Comparison of ENCODE assay signal across 9 cellular contexts in the genomic region with DNA sequence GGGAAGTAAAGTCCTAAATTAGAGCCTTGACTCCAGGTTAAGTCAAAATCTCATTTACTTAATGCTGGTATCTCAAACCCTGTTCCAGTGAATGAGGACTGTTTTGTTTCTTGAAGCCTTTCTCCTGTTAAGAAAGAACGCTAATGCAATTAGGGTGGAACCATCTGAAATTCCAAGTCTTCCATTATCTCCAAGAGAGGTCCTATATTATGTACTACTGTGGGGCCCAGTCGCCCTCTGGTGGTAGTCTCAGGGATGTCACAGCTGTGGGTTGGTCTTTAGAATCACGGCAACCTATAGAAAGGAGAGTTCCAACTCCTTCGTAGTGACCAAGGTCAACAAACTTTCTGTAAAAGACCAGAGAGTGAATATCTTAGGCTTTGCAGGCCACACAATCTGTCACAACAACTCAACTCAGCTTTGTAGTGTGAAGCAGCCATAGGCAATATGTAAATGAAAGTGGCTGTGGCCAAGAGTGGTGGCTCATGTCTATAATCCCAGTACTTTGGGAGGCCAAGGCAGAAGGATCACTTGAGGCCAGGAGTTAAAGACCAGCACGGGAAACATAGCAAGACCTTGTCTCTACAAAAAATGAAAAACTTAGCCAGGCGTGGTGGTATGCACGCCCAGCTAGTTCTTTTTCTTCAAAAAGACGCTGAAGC. TPM values are rescaled to one million over a fixed set of nuclear protein-coding genes. Genes with fewer than 3 reads are reported as not detected.
DNase-seq lines count a peak whose midpoint lies in the region; ATAC-seq and TF ChIP-seq lines count a peak whose summit lies in the region.
"Had no signal": no experiment of that assay in that cellular context is flagged by ENCODE, and none has a peak within 500 bp of the region (broad histone marks: within the 10 kb centered on the region; RNA-seq: fewer than 3 reads in every experiment).

No MANE protein-coding gene starts in this region.

- peaks cover 4% of the 10 kb centered on the region for H3K4me1 ChIP-seq in CD4-positive, alpha-beta memory T cell (ENCODE audit: insufficient read depth, low read length)
- peaks cover 0 to 12% (median 0%) of the 10 kb centered on the region in 4 donors for H3K4me1 ChIP-seq in tibial nerve

- H3K4me1 Mint-ChIP-seq in CD4-positive, alpha-beta memory T cell, result peaks cover 4 to 9% (median 7%) of the 10 kb centered on the region in 4 donors
- peaks cover 7% of the 10 kb centered on the region for H3K4me1 Mint-ChIP-seq in activated T-helper 1 cell treated with anti-CD3 and anti-CD28 coated beads, Interleukin-12 subunit alpha, Interleukin-12 subunit beta, Interleukin-2, Interleukin-4 antibody, amounts not matched to agents 30 ng/mL and 10 ng/mL and 1 ng/mL, durations not matched to agents 14 hours and 24 hours and 36 hours (ENCODE audit: low read depth)

- peaks cover 47% of the 10 kb centered on the region for H3K36me3 ChIP-seq in CD4-positive, alpha-beta memory T cell (ENCODE audit: insufficient read depth, low read length)
- peaks cover 0 to 87% (median 5%) of the 10 kb centered on the region in 3 donors for H3K36me3 ChIP-seq in tibial nerve

- H3K36me3 Mint-ChIP-seq in CD4-positive, alpha-beta memory T cell, result peaks cover 27 to 71% of the 10 kb centered on the region in 2 donors
- peaks cover 36% of the 10 kb centered on the region for H3K36me3 Mint-ChIP-seq in activated T-helper 1 cell treated with anti-CD3 and anti-CD28 coated beads, Interleukin-12 subunit alpha, Interleukin-12 subunit beta, Interleukin-2, Interleukin-4 antibody, amounts not matched to agents 30 ng/mL and 10 ng/mL and 1 ng/mL, durations not matched to agents 14 hours and 24 hours and 36 hours (ENCODE audit: low read depth)

- WGBS in tibial nerve, 2 donors, result 44 to 48% methylated on average over 8 of the region's 8 CpGs

- no peaks in the 10 kb centered on the region for H3K9me3 Mint-ChIP-seq in CD4-positive, alpha-beta memory T cell
- H3K9me3 Mint-ChIP-seq in activated T-helper 1 cell treated with anti-CD3 and anti-CD28 coated beads, Interleukin-12 subunit alpha, Interleukin-12 subunit beta, Interleukin-2, Interleukin-4 antibody, amounts not matched to agents 30 ng/mL and 10 ng/mL and 1 ng/mL, durations not matched to agents 14 hours and 24 hours and 36 hours, result no peaks in the 10 kb centered on the region
- H3K9me3 Mint-ChIP-seq: IgD-negative memory B cell had no signal

- intact Hi-C loops in CD4-positive, alpha-beta memory T cell (cut with micrococcal nuclease), result loop anchor here (1.0 to 10.0 kb wide), 5 partner anchors 115 to 1522 kb away; partner anchors contain the start of genes FAM171A1 and PRPF18
- intact Hi-C loops in activated T-helper 1 cell treated with anti-CD3 and anti-CD28 coated beads, Interleukin-12 subunit alpha, Interleukin-12 subunit beta, Interleukin-2, Interleukin-4 antibody, amounts not matched to agents 30 ng/mL and 10 ng/mL and 1 ng/mL, durations not matched to agents 14 hours and 24 hours and 36 hours (cut with micrococcal nuclease), result loop anchor here (1.0 to 5.0 kb wide), 7 partner anchors 9 to 916 kb away; partner anchors contain the start of genes DCLRE1C, FAM171A1, NMT2 and RPP38

- peak; percentile 59 for ATAC-seq in GM19324 (IDR thresholded peaks at IDR 0.05; ENCODE audit: low FRiP score, unreplicated experiment)

- DNase-seq in CD4-positive, alpha-beta memory T cell, result peak; percentile 55 to 68 (median 62)
- peak; percentile 17 for DNase-seq in HPDE6-E6E7 (ENCODE audit: extremely low spot score)
- DNase-seq in RKO (ENCODE audit: low spot score), result peak; percentile 82
- DNase-seq in activated T-helper 1 cell treated with anti-CD3 and anti-CD28 coated beads, Interleukin-12 subunit alpha, Interleukin-12 subunit beta, Interleukin-2, Interleukin-4 antibody, amounts not matched to agents 30 ng/mL and 10 ng/mL and 1 ng/mL, durations not matched to agents 14 hours and 24 hours and 36 hours (ENCODE audit: low spot score), result peak; percentile 47
- DNase-seq in fibroblast of pulmonary artery (ENCODE audit: low read depth), result peak; percentile 82
- peak; percentile 3 for DNase-seq in occipital lobe (lab: John Stamatoyannopoulos, UW)
- DNase-seq in tibial nerve (ENCODE audit: low spot score in 2 of 2), result peak; percentile 62 to 88

- no peaks in the 10 kb centered on the region for H3K27me3 ChIP-seq in CD4-positive, alpha-beta memory T cell (ENCODE audit: insufficient read depth, low read length)
- H3K27me3 ChIP-seq in tibial nerve, result no peaks in the 10 kb centered on the region

- no peak for TF ChIP-seq EP300 in tibial nerve (IDR thresholded peaks at IDR 0.05)

- peak overlapping the region; percentile 72 to 85 (median 76) for H3K27ac Mint-ChIP-seq in CD4-positive, alpha-beta memory T cell
- no peak overlapping the region for H3K27ac Mint-ChIP-seq in activated T-helper 1 cell treated with anti-CD3 and anti-CD28 coated beads, Interleukin-12 subunit alpha, Interleukin-12 subunit beta, Interleukin-2, Interleukin-4 antibody, amounts not matched to agents 30 ng/mL and 10 ng/mL and 1 ng/mL, durations not matched to agents 14 hours and 24 hours and 36 hours

- CTCF ChIA-PET in CD4-positive, alpha-beta memory T cell (lab: Charles Lee; ENCODE audit: partially characterized antibody), result interaction anchor here (0.6 to 4.2 kb wide), 15 partner anchors 8 to 601 kb away, joined by 3 to 34 read pairs (median 4); partner anchors contain the start of genes CDNF, DCLRE1C and RPP38

- no peak for TF ChIP-seq POLR2A in tibial nerve (IDR thresholded peaks at IDR 0.05)

- POLR2A ChIA-PET in CD4-positive, alpha-beta memory T cell (lab: Charles Lee; ENCODE audit: partially characterized antibody), result interaction anchor here (1.5 kb wide), 1 partner anchor 9 kb away, joined by 5 read pairs; the partner anchor contains the start of gene RPP38

- H3K4me3 ChIP-seq in CD4-positive, alpha-beta memory T cell (ENCODE audit: low read length in 2 of 2), result no peak overlapping the region
- H3K4me3 ChIP-seq in fibroblast of pulmonary artery (replicated peaks; ENCODE audit: low read depth, low read length), result no peak overlapping the region
- H3K4me3 ChIP-seq in tibial nerve, result no peak overlapping the region

- H3K9me3 ChIP-seq in CD4-positive, alpha-beta memory T cell (ENCODE audit: control insufficient read depth in 1 of 2, low read length in 2 of 2), result no peaks in the 10 kb centered on the region
- H3K9me3 ChIP-seq in tibial nerve, result no peaks in the 10 kb centered on the region

- no peak overlapping the region for H3K27ac ChIP-seq in CD4-positive, alpha-beta memory T cell (ENCODE audit: low read depth, low read length)
- H3K27ac ChIP-seq in tibial nerve, result peak overlapping the region in 1 of 4 donors; percentile 46

- TF ChIP-seq CTCF in fibroblast of pulmonary artery (IDR thresholded peaks at IDR 0.05; ENCODE audit: low read length, missing control alignments) (peak; percentile 95), tibial nerve (IDR thresholded peaks at IDR 0.05) (peak; percentile 82 to 89 (median 83))

- peak overlapping the region in 3 of 8 donors; percentile 11 to 48 (median 45) for H3K4me3 Mint-ChIP-seq in CD4-positive, alpha-beta memory T cell
- H3K4me3 Mint-ChIP-seq in activated T-helper 1 cell treated with anti-CD3 and anti-CD28 coated beads, Interleukin-12 subunit alpha, Interleukin-12 subunit beta, Interleukin-2, Interleukin-4 antibody, amounts not matched to agents 30 ng/mL and 10 ng/mL and 1 ng/mL, durations not matched to agents 14 hours and 24 hours and 36 hours, result no peak overlapping the region

- H3K27me3 Mint-ChIP-seq in CD4-positive, alpha-beta memory T cell, result no peaks in the 10 kb centered on the region
- H3K27me3 Mint-ChIP-seq in activated T-helper 1 cell treated with anti-CD3 and anti-CD28 coated beads, Interleukin-12 subunit alpha, Interleukin-12 subunit beta, Interleukin-2, Interleukin-4 antibody, amounts not matched to agents 30 ng/mL and 10 ng/mL and 1 ng/mL, durations not matched to agents 14 hours and 24 hours and 36 hours (ENCODE audit: insufficient read depth), result no peaks in the 10 kb centered on the region
- H3K27me3 Mint-ChIP-seq: IgD-negative memory B cell had no signal

RNA-seq across cellular contexts. Expression of gene RPP38, which starts 9.3 kb away (rescaled TPM):
- total RNA-seq in CD4-positive, alpha-beta memory T cell, result 10 to 100 TPM; 19.8 to 21.8 TPM
- polyA plus RNA-seq in CD4-positive, alpha-beta memory T cell, result 10 to 100 TPM; 33.1 to 34.6 TPM
- 19.6 and 24.8 TPM in 2 replicates for total RNA-seq in activated T-helper 1 cell treated with anti-CD3 and anti-CD28 coated beads, Interleukin-12 subunit alpha, Interleukin-12 subunit beta, Interleukin-2, Interleukin-4 antibody, amounts not matched to agents 30 ng/mL and 10 ng/mL and 1 ng/mL, durations not matched to agents 14 hours and 24 hours and 36 hours
- total RNA-seq in occipital lobe (7.0 TPM), tibial nerve (10 to 100 TPM; 10.5 to 19.2 (median 16.5) TPM)

RNA-seq across cellular contexts. Expression of gene ACBD7, which starts 17.9 kb away (rescaled TPM):
- total RNA-seq in CD4-positive, alpha-beta memory T cell, result not detected
- polyA plus RNA-seq in CD4-positive, alpha-beta memory T cell, result not detected
- 2.3 and 2.7 TPM in 2 replicates for total RNA-seq in activated T-helper 1 cell treated with anti-CD3 and anti-CD28 coated beads, Interleukin-12 subunit alpha, Interleukin-12 subunit beta, Interleukin-2, Interleukin-4 antibody, amounts not matched to agents 30 ng/mL and 10 ng/mL and 1 ng/mL, durations not matched to agents 14 hours and 24 hours and 36 hours
- total RNA-seq in occipital lobe (10.8 TPM), tibial nerve (10 to 100 TPM in 2 of 4 donors, 1 to 10 TPM in 2; 1.5 to 12.0 (median 7.4) TPM)
- polyA plus RNA-seq: IgD-negative memory B cell had no signal

Comparison
In these comparisons a context has a peak if more than half of its experiments do, and no peak if none do; other contexts are left out.
1. DNase-seq: peak in every context shown above with its lines; median percentile 82 in RKO; 82 in fibroblast of pulmonary artery; 75 in tibial nerve; 62 in CD4-positive, alpha-beta memory T cell; 47 in activated T-helper 1 cell treated with anti-CD3 and anti-CD28 coated beads, Interleukin-12 subunit alpha, Interleukin-12 subunit beta, Interleukin-2, Interleukin-4 antibody, amounts not matched to agents 30 ng/mL and 10 ng/mL and 1 ng/mL, durations not matched to agents 14 hours and 24 hours and 36 hours; 17 in HPDE6-E6E7; 3 in occipital lobe.